3 cellular contexts compared by ENCODE assay signal in genomic region chr4:142009751-142010150, GRCh38.
"Had no signal": no experiment of that assay in that cellular context is flagged by ENCODE, and none has a peak within 500 bp of the region (broad histone marks: within the 10 kb centered on the region; RNA-seq: fewer than 3 reads in every experiment).

No MANE protein-coding gene starts in this region.

- DNase-seq: GDM1, GF-D8 had no signal

- ATAC-seq: GM12878 had no signal
